Comparison of ENCODE assay signal across 8 cellular contexts in the genomic region with DNA sequence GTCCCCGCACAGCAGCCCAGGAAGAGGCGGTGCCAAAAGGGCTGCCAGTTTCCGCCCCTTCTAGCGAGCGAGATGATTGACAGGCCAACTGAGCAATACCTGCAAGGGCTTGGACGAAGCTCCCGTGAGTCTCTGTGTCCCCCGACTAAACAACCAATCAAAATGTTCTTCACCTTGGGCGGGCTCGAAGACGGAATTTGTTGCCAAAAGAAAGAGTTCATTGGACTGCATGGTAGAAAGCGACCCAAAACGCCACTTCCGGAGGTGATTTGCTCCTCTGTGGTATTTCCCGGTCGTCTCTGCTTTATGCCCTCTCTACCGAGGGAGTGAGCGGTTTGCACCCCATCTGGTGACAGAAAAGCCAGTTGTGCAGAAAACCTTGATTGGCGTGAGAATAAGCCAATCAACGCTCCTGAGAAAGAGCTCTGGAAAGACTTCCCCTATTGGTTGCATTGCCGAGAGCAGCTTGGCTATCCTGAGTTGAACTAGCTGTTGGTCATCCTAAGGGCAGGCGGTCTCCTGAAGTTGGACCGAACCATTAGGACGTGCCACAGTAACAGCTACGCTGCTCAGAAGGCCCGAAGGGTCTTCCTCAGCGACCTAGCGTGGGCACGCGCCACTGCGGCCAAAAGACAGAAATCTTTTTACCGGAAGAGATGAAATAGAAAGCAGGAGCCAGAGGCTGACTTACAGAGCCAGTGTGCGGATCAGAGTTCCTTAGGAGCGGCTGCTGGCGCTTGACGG. TPM values are rescaled to one million over a fixed set of nuclear protein-coding genes. Genes with fewer than 3 reads are reported as not detected.
A peak's percentile ranks its signal among the peaks of the same experiment; 100 is the strongest.
DNase-seq lines count a peak whose midpoint lies in the region; ATAC-seq, FAIRE-seq and TF ChIP-seq lines count a peak whose summit lies in the region.

No MANE protein-coding gene starts in this region.

- H3F3A ChIP-seq in PC-3 (ENCODE audit: low read length, unreplicated experiment): no peaks in the 10 kb centered on the region

- no peaks in the 10 kb centered on the region for H3K9me2 ChIP-seq in PC-3 (replicated peaks; ENCODE audit: low read length)

- CTCF ChIA-PET in PC-3 (lab: Charles Lee): interaction anchor here (0.7 to 1.0 kb wide), 3 partner anchors 20 to 346 kb away, joined by 3 to 4 read pairs (median 3); no protein-coding TSS in a partner anchor
- CTCF ChIA-PET in activated naive CD4-positive, alpha-beta T cell treated with anti-CD3 and anti-CD28 coated beads for 36 hours (lab: Charles Lee): no interaction called here

- H3K9me3 Mint-ChIP-seq in activated naive CD4-positive, alpha-beta T cell treated with anti-CD3 and anti-CD28 coated beads for 36 hours: no peaks in the 10 kb centered on the region

- no TSS peak for BruUV-seq in PC-3 (replicated peaks; lab: Mats Ljungman, UMichigan)

- H3K36me3 Mint-ChIP-seq in activated naive CD4-positive, alpha-beta T cell treated with anti-CD3 and anti-CD28 coated beads for 36 hours (ENCODE audit: low read depth): peaks cover 4% of the 10 kb centered on the region

- TF ChIP-seq EP300 in upper lobe of left lung (IDR thresholded peaks at IDR 0.05): no peak

- H3K36me3 ChIP-seq in PC-3 (ENCODE audit: low read depth, low read length) (no peaks in the 10 kb centered on the region), neutrophil (no peaks in the 10 kb centered on the region), upper lobe of left lung (no peaks in the 10 kb centered on the region)

- DNase-seq in G401 (ENCODE audit: low spot score): peak; percentile 100
- peak; percentile 100 for DNase-seq in KBM-7
- peak; percentile 100 for DNase-seq in PC-3
- DNase-seq in activated naive CD4-positive, alpha-beta T cell treated with anti-CD3 and anti-CD28 coated beads for 36 hours: peak; percentile 99
- DNase-seq in frontal cortex (ENCODE audit: low spot score in 2 of 2): peak; percentile 86 to 94
- DNase-seq in upper lobe of left lung: peak; percentile 81 to 95

- TF ChIP-seq CTCF in PC-3 (conservative IDR thresholded peaks at IDR 0.05; ENCODE audit: low read depth, low read length) (no peak), neutrophil (IDR thresholded peaks at IDR 0.05) (no peak), upper lobe of left lung (IDR thresholded peaks at IDR 0.05) (peak in 4 of 6 experiments; percentile 9 to 32 (median 17))

- H3K9me3 ChIP-seq in PC-3 (ENCODE audit: low read length) (no peaks in the 10 kb centered on the region), neutrophil (no peaks in the 10 kb centered on the region), upper lobe of left lung (no peaks in the 10 kb centered on the region)

- H2AFZ ChIP-seq in PC-3 (ENCODE audit: low read length): peak overlapping the region; percentile 90

- peaks cover 41% of the 10 kb centered on the region for H3K79me2 ChIP-seq in PC-3 (ENCODE audit: low read length)

- H3K4me3 ChIP-seq in PC-3 (ENCODE audit: low read length) (peak overlapping the region; percentile 74), neutrophil (ENCODE audit: low read depth in 1 of 2, low read length in 1 of 2) (peak overlapping the region; percentile 81 to 100), upper lobe of left lung (peak overlapping the region; percentile 79 to 93 (median 88))

- H3K27ac ChIP-seq in PC-3 (ENCODE audit: low read length): peak overlapping the region; percentile 85
- peak overlapping the region; percentile 90 for H3K27ac ChIP-seq in neutrophil
- peak overlapping the region; percentile 92 to 99 (median 94) for H3K27ac ChIP-seq in upper lobe of left lung

- peak; percentile 72 for FAIRE-seq in frontal cortex (lab: Jason Lieb, UNC)

- H3K4me3 Mint-ChIP-seq in activated naive CD4-positive, alpha-beta T cell treated with anti-CD3 and anti-CD28 coated beads for 36 hours: peak overlapping the region; percentile 99

- TF ChIP-seq POLR2A in upper lobe of left lung (IDR thresholded peaks at IDR 0.05): peak in 3 of 4 donors; percentile 78 to 93 (median 92)

- WGBS in upper lobe of left lung, 2 donors: 0% methylated on average over 15 to 34 of the region's 36 CpGs

- H3K27me3 ChIP-seq in PC-3 (ENCODE audit: low read length) (no peaks in the 10 kb centered on the region), neutrophil (no peaks in the 10 kb centered on the region), upper lobe of left lung (no peaks in the 10 kb centered on the region)

- H3K4me1 ChIP-seq in PC-3 (ENCODE audit: insufficient read depth, low read length): peaks cover 26% of the 10 kb centered on the region
- H3K4me1 ChIP-seq in neutrophil (ENCODE audit: control insufficient read depth in 1 of 2, insufficient read depth in 1 of 2, low read depth in 1 of 2, low read length in 1 of 2): peaks cover 33% of the 10 kb centered on the region in 2 experiments
- peaks cover 26 to 43% (median 33%) of the 10 kb centered on the region in 4 donors for H3K4me1 ChIP-seq in upper lobe of left lung

- ATAC-seq in GM21723 (IDR thresholded peaks at IDR 0.05; ENCODE audit: unreplicated experiment) (peak; percentile 88), PC-3 (peak; percentile 59), upper lobe of left lung (ENCODE audit: low FRiP score in 2 of 2) (peak; percentile 89 to 92)

- H4K20me1 ChIP-seq in PC-3 (ENCODE audit: low read length): peaks cover 36% of the 10 kb centered on the region

- in situ Hi-C loops in G401 (cut with HindIII; ENCODE audit: low sequenced_read_pairs) (no loop called here), KBM-7 (cut with MboI; ENCODE audit: low pct_unique_long_range_greater_than_20kb, low sequenced_read_pairs) (no loop called here)

- POLR2A ChIA-PET in PC-3 (lab: Charles Lee; ENCODE audit: unreplicated experiment): interaction anchor here (0.5 to 0.7 kb wide), 4 partner anchors 28 to 1111 kb away, joined by 3 to 6 read pairs (median 6); no protein-coding TSS in a partner anchor

- H3K9ac ChIP-seq in PC-3 (ENCODE audit: low read length): peak overlapping the region; percentile 85

- intact Hi-C loops in PC-3 (cut with micrococcal nuclease): loop anchor here (1.0 to 2.0 kb wide), 3 partner anchors 47 to 276 kb away; no protein-coding TSS in a partner anchor
- intact Hi-C loops in activated naive CD4-positive, alpha-beta T cell treated with anti-CD3 and anti-CD28 coated beads for 36 hours (cut with micrococcal nuclease): loop anchor here (1.0 to 5.0 kb wide), 14 partner anchors 23 to 1908 kb away; a partner anchor contains a TSS

- H3K4me1 Mint-ChIP-seq in activated naive CD4-positive, alpha-beta T cell treated with anti-CD3 and anti-CD28 coated beads for 36 hours (ENCODE audit: low read depth): peaks cover 32% of the 10 kb centered on the region

- peak overlapping the region; percentile 100 for H3K27ac Mint-ChIP-seq in activated naive CD4-positive, alpha-beta T cell treated with anti-CD3 and anti-CD28 coated beads for 36 hours

- H3K27me3 Mint-ChIP-seq in activated naive CD4-positive, alpha-beta T cell treated with anti-CD3 and anti-CD28 coated beads for 36 hours (ENCODE audit: low read depth): no peaks in the 10 kb centered on the region

- H3K4me2 ChIP-seq in PC-3 (ENCODE audit: low read length): peak overlapping the region; percentile 93

RNA-seq across cellular contexts. Expression of a gene that starts 0.5 kb away (rescaled TPM):
- total RNA-seq in G401 (2014; rRNA removed; shearing (Covaris generic)): 88.8 and 106 TPM in 2 replicates
- total RNA-seq in PC-3 (2014; rRNA removed) (49.3 and 57.5 TPM in 2 replicates), frontal cortex (84.8 TPM), upper lobe of left lung (10 to 100 TPM; 60.2 to 81.4 (median 65.8) TPM)
- 10 to 100 TPM; 42.8 to 44.0 TPM for total RNA-seq in activated naive CD4-positive, alpha-beta T cell treated with anti-CD3 and anti-CD28 coated beads for 36 hours

Comparison
In these comparisons a context has a peak if more than half of its experiments do, and no peak if none do; other contexts are left out.
1. Peak in every context shown above with its lines: DNase-seq, ATAC-seq, H3K4me3 ChIP-seq and H3K27ac ChIP-seq.
2. CTCF ChIP-seq: peak in upper lobe of left lung (4 of 6); none in PC-3 (single experiment) and neutrophil (single experiment).